ENCODE assay signal across 16 cellular contexts in the genomic region with DNA sequence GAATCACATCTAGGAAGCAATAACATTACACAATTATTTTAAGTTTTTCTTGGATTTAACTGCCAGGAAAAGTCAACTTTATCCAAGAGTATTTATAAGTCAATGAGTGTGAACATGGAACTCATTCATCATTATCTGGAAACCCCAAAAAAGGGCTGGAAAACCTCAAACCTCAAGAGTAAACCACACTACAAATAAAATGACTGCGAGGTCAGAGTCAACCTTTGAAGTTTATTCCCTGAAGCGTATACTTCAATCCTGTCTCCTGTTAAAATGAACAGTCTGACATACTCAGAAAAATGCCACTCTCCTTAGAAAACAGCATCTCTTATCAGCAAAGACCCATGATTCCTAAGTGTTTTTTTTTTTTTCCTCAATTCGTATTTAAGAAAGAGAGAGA.
"Had no signal": no experiment of that assay in that cellular context is flagged by ENCODE, and none has a peak within 500 bp of the region (broad histone marks: within the 10 kb centered on the region; RNA-seq: fewer than 3 reads in every experiment).

No MANE protein-coding gene starts in this region.

- H3K27me3 ChIP-seq: ascending aorta, colonic mucosa, pancreas, tibial artery, uterus had no signal

- ATAC-seq: activated naive CD8-positive, alpha-beta T cell treated with anti-CD3 and anti-CD28 coated beads, Interleukin-2, amount 50 U/mL, for 24 hours; esophagus mucosa; left lobe of liver; naive thymus-derived CD8-positive, alpha-beta T cell; pancreas had no signal

- H3K9me3 ChIP-seq: ascending aorta, colonic mucosa, pancreas, tibial artery, uterus had no signal

- DNase-seq: activated naive CD4-positive, alpha-beta T cell treated with anti-CD3 and anti-CD28 coated beads for 36 hours; activated naive CD8-positive, alpha-beta T cell treated with anti-CD3 and anti-CD28 coated beads, Interleukin-2, amount 50 U/mL, for 24 hours; caudate nucleus; colonic mucosa; foreskin fibroblast; head of caudate nucleus; mammary epithelial cell; naive thymus-derived CD8-positive, alpha-beta T cell; pancreas; stimulated activated CD4-positive, alpha-beta T cell treated with anti-CD3 and anti-CD28 coated beads, Interleukin-2, amount 100 ng/mL, for 48 hours; stimulated activated naive CD4-positive, alpha-beta T cell; tibial artery; uterus had no signal

- H3K4me3 ChIP-seq: ascending aorta, colonic mucosa, pancreas, tibial artery, uterus had no signal

- H3K4me1 ChIP-seq: ascending aorta, colonic mucosa, pancreas, tibial artery, uterus had no signal

- H3K27ac ChIP-seq: ascending aorta, colonic mucosa, pancreas, tibial artery, uterus had no signal

- H3K36me3 ChIP-seq: ascending aorta, colonic mucosa, pancreas, tibial artery, uterus had no signal
